ENCODE assay signal across 10 cellular contexts in the genomic region with DNA sequence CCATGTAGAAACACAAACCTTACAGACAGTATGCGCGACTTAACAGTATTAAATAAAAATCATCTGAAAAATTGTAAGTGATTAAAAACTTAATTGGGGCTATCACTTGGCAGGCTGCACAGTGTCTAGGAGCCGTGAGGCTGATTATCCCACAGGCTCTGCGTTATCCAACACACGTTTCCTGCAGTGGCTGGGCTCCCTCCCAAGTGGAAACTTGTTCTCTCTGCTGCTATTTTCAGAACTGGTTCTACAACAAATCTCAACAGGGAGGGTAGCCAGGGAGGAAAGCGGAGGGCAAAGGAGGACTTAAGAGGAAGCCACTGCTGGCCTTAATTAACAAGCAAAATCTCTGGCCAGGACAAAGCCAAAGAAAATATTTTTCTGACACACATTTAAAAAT.
DNase-seq lines count a peak whose midpoint lies in the region; ATAC-seq and TF ChIP-seq lines count a peak whose summit lies in the region.
"Had no signal": no experiment of that assay in that cellular context is flagged by ENCODE, and none has a peak within 500 bp of the region (broad histone marks: within the 10 kb centered on the region; RNA-seq: fewer than 3 reads in every experiment).

No MANE protein-coding gene starts in this region.

- no peak overlapping the region for H3K27ac Mint-ChIP-seq in natural killer cell
- H3K27ac Mint-ChIP-seq: stimulated activated naive CD8-positive, alpha-beta T cell treated with anti-CD3 and anti-CD28 coated beads, Interleukin-15, amount 100 ng/mL, for 72 hours had no signal

- H3K9me3 Mint-ChIP-seq in natural killer cell = peaks cover 4 to 5% of the 10 kb centered on the region in 2 donors

- no peak overlapping the region for H3K4me3 ChIP-seq in body of pancreas
- no peak overlapping the region for H3K4me3 ChIP-seq in right cardiac atrium (ENCODE audit: low read length)

- peak; percentile 26 for DNase-seq in GM04503 (ENCODE audit: low read depth)
- peak; percentile 65 to 77 (median 72) for DNase-seq in body of pancreas
- DNase-seq in right cardiac atrium = peak; percentile 66 to 84 (median 81)
- peak; percentile 51 for DNase-seq in pulmonary artery endothelial cell (ENCODE audit: low read depth, low spot score)
- no peak for DNase-seq in NCI-H2227 (lab: John Stamatoyannopoulos, UW; ENCODE audit: unreplicated experiment)
- DNase-seq in natural killer cell = no peak
- DNase-seq: stimulated activated naive CD8-positive, alpha-beta T cell treated with anti-CD3 and anti-CD28 coated beads, Interleukin-15, amount 100 ng/mL, for 72 hours had no signal

- 10 to 18% methylated on average over 6 of the region's 6 CpGs for WGBS in body of pancreas, 2 donors
- WGBS in right cardiac atrium = 12% methylated on average over 6 of the region's 6 CpGs

- no peak overlapping the region for H3K4me3 Mint-ChIP-seq in natural killer cell
- H3K4me3 Mint-ChIP-seq: stimulated activated naive CD8-positive, alpha-beta T cell treated with anti-CD3 and anti-CD28 coated beads, Interleukin-15, amount 100 ng/mL, for 72 hours had no signal

- no peaks in the 10 kb centered on the region for H3K36me3 ChIP-seq in body of pancreas (replicated peaks in 1 of 2; ENCODE audit: insufficient read depth in 1 of 2, low read depth in 2 of 2)

- H3K36me3 Mint-ChIP-seq in natural killer cell = no peaks in the 10 kb centered on the region

- H3K27ac ChIP-seq in body of pancreas (peak overlapping the region in 1 of 4 donors; percentile 24), right cardiac atrium (ENCODE audit: low read length) (peak overlapping the region; percentile 93)

- no peaks in the 10 kb centered on the region for H3K27me3 ChIP-seq in body of pancreas
- H3K27me3 ChIP-seq in right cardiac atrium (ENCODE audit: control insufficient read depth, insufficient read depth) = no peaks in the 10 kb centered on the region

- H3K9me3 ChIP-seq in body of pancreas = no peaks in the 10 kb centered on the region
- no peaks in the 10 kb centered on the region for H3K9me3 ChIP-seq in right cardiac atrium (ENCODE audit: control insufficient read depth, low read length)

- no peaks in the 10 kb centered on the region for H3K27me3 Mint-ChIP-seq in natural killer cell (ENCODE audit: low read depth in 2 of 2)
- H3K27me3 Mint-ChIP-seq: stimulated activated naive CD8-positive, alpha-beta T cell treated with anti-CD3 and anti-CD28 coated beads, Interleukin-15, amount 100 ng/mL, for 72 hours had no signal

- H3K4me1 Mint-ChIP-seq in natural killer cell = no peaks in the 10 kb centered on the region
- H3K4me1 Mint-ChIP-seq: stimulated activated naive CD8-positive, alpha-beta T cell treated with anti-CD3 and anti-CD28 coated beads, Interleukin-15, amount 100 ng/mL, for 72 hours had no signal

- ATAC-seq in body of pancreas (peak; percentile 83), right cardiac atrium (peak; percentile 93 to 96), HG03025 (IDR thresholded peaks at IDR 0.05; ENCODE audit: low FRiP score, unreplicated experiment) (no peak), GM18868 (IDR thresholded peaks at IDR 0.05; ENCODE audit: unreplicated experiment) (no peak), natural killer cell (no peak)
- ATAC-seq: HCT116; stimulated activated naive CD8-positive, alpha-beta T cell treated with anti-CD3 and anti-CD28 coated beads, Interleukin-15, amount 100 ng/mL, for 72 hours had no signal

- intact Hi-C loops in body of pancreas (cut with DNase I) (no loop called here), right cardiac atrium (cut with DNase I) (no loop called here), natural killer cell (cut with micrococcal nuclease) (no loop called here)

- TF ChIP-seq POLR2A in body of pancreas (IDR thresholded peaks at IDR 0.05) = no peak

- no peak for TF ChIP-seq CTCF in body of pancreas (IDR thresholded peaks at IDR 0.05)
- no peak for TF ChIP-seq CTCF in natural killer cell (IDR thresholded peaks at IDR 0.05)

- H3K4me1 ChIP-seq in body of pancreas (peaks cover 41% of the 10 kb centered on the region), right cardiac atrium (ENCODE audit: control insufficient read depth, insufficient read depth, low read length) (peaks cover 18% of the 10 kb centered on the region)

Comparison
In these comparisons a context has a peak if more than half of its experiments do, and no peak if none do; other contexts are left out.
1. DNase-seq: peak in GM04503 (single experiment), body of pancreas (4 of 4), right cardiac atrium (3 of 3) and pulmonary artery endothelial cell (single experiment); none in NCI-H2227 (single experiment) and natural killer cell (single experiment).
2. ATAC-seq: peak in body of pancreas (single experiment) and right cardiac atrium (2 of 2); none in HG03025 (single experiment), GM18868 (single experiment) and natural killer cell (0 of 3).